8 cellular contexts compared by ENCODE assay signal in the genomic region with DNA sequence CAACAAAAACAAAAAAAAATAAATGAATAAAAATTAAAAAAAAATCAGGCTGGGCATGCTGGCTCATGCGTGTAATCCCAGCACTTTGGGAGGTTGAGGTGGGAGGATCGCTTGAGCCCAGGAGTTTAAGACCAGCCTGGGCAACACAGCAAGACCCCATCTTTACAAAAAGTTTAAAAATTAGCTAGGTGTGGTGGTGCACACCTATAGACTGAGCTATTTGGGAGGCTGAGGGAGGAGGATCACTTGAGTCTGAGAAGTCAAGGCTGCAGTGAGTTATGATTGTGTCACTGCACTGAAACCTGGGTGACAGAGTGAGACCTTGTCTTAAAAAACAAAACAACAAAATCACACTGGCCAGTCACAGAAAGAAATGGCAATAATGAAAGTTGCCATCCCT. TPM values are rescaled to one million over a fixed set of nuclear protein-coding genes. Genes with fewer than 3 reads are reported as not detected.
DNase-seq lines count a peak whose midpoint lies in the region; ATAC-seq, FAIRE-seq and TF ChIP-seq lines count a peak whose summit lies in the region.

No MANE protein-coding gene starts in this region.

- H3K36me3 ChIP-seq in aorta (ENCODE audit: control insufficient read depth in 1 of 2, insufficient read depth in 2 of 2, low read length in 1 of 2), result no peaks in the 10 kb centered on the region

- peak overlapping the region; percentile 85 for H3K4me3 Mint-ChIP-seq in T-helper 2 cell treated with Interferon-gamma antibody and Interleukin-4, amounts not matched to agents 5 μg/mL and 100 μg/mL, for 36 hours

- peaks cover 11% of the 10 kb centered on the region for H3K36me3 Mint-ChIP-seq in T-helper 2 cell treated with Interferon-gamma antibody and Interleukin-4, amounts not matched to agents 5 μg/mL and 100 μg/mL, for 36 hours (ENCODE audit: low read depth)

- H3K4me3 ChIP-seq in foreskin fibroblast (ENCODE audit: low read depth in 1 of 2, low read length in 2 of 2) (peak overlapping the region; percentile 46 to 57), aorta (ENCODE audit: low read length in 2 of 2) (peak overlapping the region; percentile 49 to 67)

- H3K9me3 ChIP-seq in aorta (ENCODE audit: control insufficient read depth, low read length), result no peaks in the 10 kb centered on the region

- no peak for FAIRE-seq in frontal cortex (lab: Jason Lieb, UNC)

- ATAC-seq in aorta (ENCODE audit: low FRiP score), result no peak

- DNase-seq in stimulated activated CD4-positive, alpha-beta T cell treated with anti-CD3 and anti-CD28 coated beads, Interleukin-4, amount 100 ng/mL, for 24 hours, result peak; percentile 38
- DNase-seq in stimulated activated CD4-positive, alpha-beta T cell treated with anti-CD3 and anti-CD28 coated beads, Interleukin-4, amount 100 ng/mL, for 4 hours, result no peak
- DNase-seq in T-helper 2 cell treated with Interferon-gamma antibody and Interleukin-4, amounts not matched to agents 5 μg/mL and 100 μg/mL, for 36 hours (ENCODE audit: low spot score), result no peak
- DNase-seq in foreskin fibroblast (no peak), aorta (no peak), NCI-H2227 treated with DMSO at 0.1 percent for 48 hours (lab: John Stamatoyannopoulos, UW) (no peak), SW480 (ENCODE audit: low spot score) (no peak), frontal cortex (ENCODE audit: low spot score in 2 of 2) (no peak)

- no peaks in the 10 kb centered on the region for H3K27me3 Mint-ChIP-seq in T-helper 2 cell treated with Interferon-gamma antibody and Interleukin-4, amounts not matched to agents 5 μg/mL and 100 μg/mL, for 36 hours (ENCODE audit: low read depth)

- intact Hi-C loops in aorta (cut with DNase I), result loop anchor here in 1 of 2 donors (5.0 kb wide), 2 partner anchors 51 to 204 kb away; no protein-coding TSS in a partner anchor

- H3K4me1 Mint-ChIP-seq in T-helper 2 cell treated with Interferon-gamma antibody and Interleukin-4, amounts not matched to agents 5 μg/mL and 100 μg/mL, for 36 hours (ENCODE audit: low read depth), result peaks cover 33% of the 10 kb centered on the region

- H3K9me3 Mint-ChIP-seq in T-helper 2 cell treated with Interferon-gamma antibody and Interleukin-4, amounts not matched to agents 5 μg/mL and 100 μg/mL, for 36 hours, result peaks cover 19% of the 10 kb centered on the region

- peak overlapping the region; percentile 88 for H3K27ac Mint-ChIP-seq in T-helper 2 cell treated with Interferon-gamma antibody and Interleukin-4, amounts not matched to agents 5 μg/mL and 100 μg/mL, for 36 hours

- 93 to 98% methylated on average over 2 of the region's 2 CpGs for WGBS in aorta, 2 donors

- no peak for TF ChIP-seq CTCF in foreskin fibroblast (IDR thresholded peaks at IDR 0.05; ENCODE audit: low read depth, low read length)

- H3K27me3 ChIP-seq in aorta (ENCODE audit: control insufficient read depth in 1 of 2, insufficient read depth in 2 of 2, low read length in 1 of 2), result no peaks in the 10 kb centered on the region

- no peaks in the 10 kb centered on the region for H3K4me1 ChIP-seq in aorta (ENCODE audit: control insufficient read depth in 1 of 2, insufficient read depth in 2 of 2, low read length in 2 of 2)

- peak overlapping the region; percentile 12 to 47 for H3K27ac ChIP-seq in aorta (ENCODE audit: low read depth in 1 of 2, low read length in 2 of 2)

RNA-seq across cellular contexts. Expression of gene CNTRL, which starts 3.4 kb away (rescaled TPM):
- total RNA-seq in aorta, result 10 to 100 TPM; 18.9 to 25.8 TPM
- 10 to 100 TPM in 1 of 2 donors, 1 to 10 TPM in 1; 9.0 to 10.5 TPM for polyA plus RNA-seq in aorta
- 14.7 TPM for total RNA-seq in frontal cortex

RNA-seq across cellular contexts. Expression of gene C5, which starts 21.3 kb away (rescaled TPM):
- total RNA-seq in aorta (10 to 100 TPM in 1 of 2 donors, 1 to 10 TPM in 1; 5.7 to 11.4 TPM), frontal cortex (7.7 TPM)
- polyA plus RNA-seq in aorta, result 10 to 100 TPM in 1 of 2 donors, 1 to 10 TPM in 1; 5.4 to 13.0 TPM
